ENCODE assay signal across 1 cellular context in the genomic region with DNA sequence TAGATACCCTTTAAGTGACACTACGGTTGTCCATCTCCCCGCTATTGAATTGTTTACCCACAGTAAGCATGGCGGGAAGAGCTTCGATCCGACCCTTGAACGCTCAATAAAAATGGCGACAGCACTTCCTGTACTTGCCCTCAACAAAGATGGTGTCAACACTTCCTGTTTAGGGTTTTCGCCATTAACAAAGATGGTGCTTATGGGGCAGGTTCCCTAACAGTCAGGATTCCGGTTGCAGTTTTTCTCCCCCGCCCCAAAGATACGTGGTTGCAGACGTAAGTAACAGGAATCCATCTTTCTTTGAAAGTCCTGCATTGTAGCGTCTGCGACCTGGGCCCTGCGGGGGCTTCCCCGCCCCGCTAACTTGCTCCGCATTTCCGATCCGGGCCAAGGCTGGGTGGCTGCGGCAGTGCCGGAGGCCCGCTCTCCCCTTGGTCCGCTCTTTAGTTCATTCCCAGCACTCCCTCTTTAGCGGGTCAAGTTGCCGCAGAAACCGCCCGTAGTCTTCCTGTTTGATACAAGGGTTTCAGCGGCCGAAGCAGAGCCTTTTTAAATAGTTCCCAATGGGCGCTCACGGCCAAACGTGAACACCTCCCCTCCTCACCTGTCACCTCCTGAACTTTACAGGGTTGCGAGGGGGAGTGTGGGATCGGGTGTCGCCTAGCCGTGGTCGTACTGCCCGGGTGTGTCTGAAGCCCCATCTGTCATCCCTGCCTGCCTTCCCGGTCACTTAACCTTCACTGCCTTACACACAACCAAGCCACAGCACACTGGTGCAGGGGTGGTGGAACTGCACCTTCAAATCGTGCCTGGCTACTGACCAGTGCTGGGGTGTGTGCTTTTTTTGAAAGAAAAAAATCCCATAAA.
TF ChIP-seq lines count a peak whose summit lies in the region.

A gene (plus strand): TSS at position 181 of the 870 bp plus-strand sequence.

TF ChIP-seq in SK-N-SH, 30 proteins besides CTCF, POLR2A, EP300 and RAD21 (continued from another document):
- TF ChIP-seq, protein P1, sequence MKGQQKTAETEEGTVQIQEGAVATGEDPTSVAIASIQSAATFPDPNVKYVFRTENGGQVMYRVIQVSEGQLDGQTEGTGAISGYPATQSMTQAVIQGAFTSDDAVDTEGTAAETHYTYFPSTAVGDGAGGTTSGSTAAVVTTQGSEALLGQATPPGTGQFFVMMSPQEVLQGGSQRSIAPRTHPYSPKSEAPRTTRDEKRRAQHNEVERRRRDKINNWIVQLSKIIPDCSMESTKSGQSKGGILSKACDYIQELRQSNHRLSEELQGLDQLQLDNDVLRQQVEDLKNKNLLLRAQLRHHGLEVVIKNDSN (IDR thresholded peaks at IDR 0.05; ENCODE audit: borderline replicate concordance, low read depth): no peak
- TF ChIP-seq EZH2phosphoT487 (IDR thresholded peaks at IDR 0.05; ENCODE audit: borderline replicate concordance, low read depth): no peak
- TF ChIP-seq MEF2A (IDR thresholded peaks at IDR 0.05; ENCODE audit: borderline replicate concordance, low read depth): no peak
- TF ChIP-seq NRF1 (IDR thresholded peaks at IDR 0.05; ENCODE audit: low read depth, low read length): no peak
- no peak for TF ChIP-seq JUND (IDR thresholded peaks at IDR 0.05)
- TF ChIP-seq, protein P2, sequence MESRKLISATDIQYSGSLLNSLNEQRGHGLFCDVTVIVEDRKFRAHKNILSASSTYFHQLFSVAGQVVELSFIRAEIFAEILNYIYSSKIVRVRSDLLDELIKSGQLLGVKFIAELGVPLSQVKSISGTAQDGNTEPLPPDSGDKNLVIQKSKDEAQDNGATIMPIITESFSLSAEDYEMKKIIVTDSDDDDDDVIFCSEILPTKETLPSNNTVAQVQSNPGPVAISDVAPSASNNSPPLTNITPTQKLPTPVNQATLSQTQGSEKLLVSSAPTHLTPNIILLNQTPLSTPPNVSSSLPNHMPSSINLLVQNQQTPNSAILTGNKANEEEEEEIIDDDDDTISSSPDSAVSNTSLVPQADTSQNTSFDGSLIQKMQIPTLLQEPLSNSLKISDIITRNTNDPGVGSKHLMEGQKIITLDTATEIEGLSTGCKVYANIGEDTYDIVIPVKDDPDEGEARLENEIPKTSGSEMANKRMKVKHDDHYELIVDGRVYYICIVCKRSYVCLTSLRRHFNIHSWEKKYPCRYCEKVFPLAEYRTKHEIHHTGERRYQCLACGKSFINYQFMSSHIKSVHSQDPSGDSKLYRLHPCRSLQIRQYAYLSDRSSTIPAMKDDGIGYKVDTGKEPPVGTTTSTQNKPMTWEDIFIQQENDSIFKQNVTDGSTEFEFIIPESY (IDR thresholded peaks at IDR 0.05; ENCODE audit: borderline replicate concordance, low read depth): no peak
